Comparison of ENCODE assay signal across 12 cellular contexts in the genomic region with DNA sequence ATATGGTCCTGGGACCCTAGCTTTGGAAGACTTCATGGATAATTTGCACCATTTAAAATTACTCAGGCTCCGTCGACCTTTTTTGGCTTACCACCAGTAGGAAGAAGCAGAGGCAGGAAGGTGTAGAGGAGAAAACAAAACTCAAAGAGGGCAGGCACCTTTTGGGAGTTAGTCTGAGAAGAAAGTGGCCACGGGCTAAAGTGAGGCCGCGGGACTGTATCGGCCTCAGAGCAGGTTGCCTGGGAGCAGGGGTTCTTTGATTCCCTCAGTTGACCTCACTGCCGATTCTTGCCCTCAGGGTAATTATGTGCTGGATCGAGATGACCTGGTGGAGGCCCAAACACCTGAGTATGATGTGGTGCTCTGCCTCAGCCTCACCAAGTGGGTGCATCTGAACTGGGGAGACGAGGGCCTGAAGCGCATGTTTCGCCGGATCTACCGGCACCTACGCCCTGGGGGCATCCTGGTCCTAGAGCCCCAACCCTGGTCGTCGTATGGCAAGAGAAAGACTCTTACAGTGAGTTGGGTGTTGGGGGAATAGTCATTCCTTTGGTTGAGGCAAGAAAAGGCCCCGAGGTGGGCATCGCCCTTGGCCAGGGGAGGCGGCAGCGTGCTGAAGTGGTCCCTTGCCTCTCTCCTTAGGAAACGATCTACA. TPM values are rescaled to one million over a fixed set of nuclear protein-coding genes. Genes with fewer than 3 reads are reported as not detected.
DNase-seq lines count a peak whose midpoint lies in the region; ATAC-seq and TF ChIP-seq lines count a peak whose summit lies in the region.
"Had no signal": no experiment of that assay in that cellular context is flagged by ENCODE, and none has a peak within 500 bp of the region (broad histone marks: within the 10 kb centered on the region; RNA-seq: fewer than 3 reads in every experiment).

No MANE protein-coding gene starts in this region.

- H3K36me3 ChIP-seq in left ventricle myocardium inferior (peaks cover 23% of the 10 kb centered on the region), mesendoderm (ENCODE audit: control insufficient read depth, insufficient read depth, low read length) (peaks cover 5% of the 10 kb centered on the region), trophoblast cell (ENCODE audit: control insufficient read depth in 1 of 2, insufficient read depth in 2 of 2, low read length in 2 of 2) (peaks cover 33 to 34% of the 10 kb centered on the region in 2 experiments)

- H2AK5ac ChIP-seq in mesendoderm (ENCODE audit: low read length) (no peak overlapping the region), trophoblast cell (ENCODE audit: low read length) (no peak overlapping the region)

- intact Hi-C loops in left ventricle myocardium inferior (cut with micrococcal nuclease): no loop called here
- intact Hi-C loops in right cardiac atrium (cut with DNase I): no loop called here

- H3K9me3 Mint-ChIP-seq in activated CD8-positive, alpha-beta T cell treated with anti-CD3 and anti-CD28 coated beads, Interleukin-2, amount 10 ng/mL, durations not matched to agents 7 days and 5 days (ENCODE audit: insufficient read depth): peaks cover 3% of the 10 kb centered on the region

- peak overlapping the region; percentile 90 for H3K56ac ChIP-seq in mesendoderm (ENCODE audit: low read length)

- H2BK120ac ChIP-seq in mesendoderm (ENCODE audit: low read depth, low read length): no peak overlapping the region
- no peak overlapping the region for H2BK120ac ChIP-seq in trophoblast cell (ENCODE audit: insufficient read depth, low read length, poor library complexity)

- H2BK5ac ChIP-seq in mesendoderm (ENCODE audit: low read length): no peak overlapping the region
- no peak overlapping the region for H2BK5ac ChIP-seq in trophoblast cell (ENCODE audit: low read depth, low read length, poor library complexity)

- peak overlapping the region; percentile 88 for H3K4me3 Mint-ChIP-seq in activated CD8-positive, alpha-beta T cell treated with anti-CD3 and anti-CD28 coated beads, Interleukin-2, amount 10 ng/mL, durations not matched to agents 7 days and 5 days

- no peak for TF ChIP-seq CTCF in left ventricle myocardium inferior (IDR thresholded peaks at IDR 0.05; ENCODE audit: borderline replicate concordance)

- H3K9me3 ChIP-seq in left ventricle myocardium inferior (replicated peaks) (no peaks in the 10 kb centered on the region), right cardiac atrium (ENCODE audit: control insufficient read depth, low read length) (no peaks in the 10 kb centered on the region), trophoblast cell (ENCODE audit: insufficient read depth, low read depth, low read length) (peaks cover 2% of the 10 kb centered on the region)

- no peak overlapping the region for H2BK15ac ChIP-seq in mesendoderm (replicated peaks; ENCODE audit: low read depth)

- peak overlapping the region; percentile 23 for H3K27ac ChIP-seq in left ventricle myocardium inferior (replicated peaks)
- H3K27ac ChIP-seq in right cardiac atrium (ENCODE audit: low read length): no peak overlapping the region
- H3K27ac ChIP-seq in mesendoderm (ENCODE audit: low read depth, low read length): peak overlapping the region; percentile 26
- H3K27ac ChIP-seq in trophoblast cell (ENCODE audit: low read depth, low read length): no peak overlapping the region

- peaks cover 70% of the 10 kb centered on the region for H3K4me1 ChIP-seq in left ventricle myocardium inferior
- peaks cover 12% of the 10 kb centered on the region for H3K4me1 ChIP-seq in right cardiac atrium (ENCODE audit: control insufficient read depth, insufficient read depth, low read length)
- H3K4me1 ChIP-seq in mesendoderm (ENCODE audit: control insufficient read depth, low read depth, low read length): peaks cover 12% of the 10 kb centered on the region
- H3K4me1 ChIP-seq in trophoblast cell (ENCODE audit: control insufficient read depth in 1 of 2, insufficient read depth in 2 of 2, low read length in 2 of 2): peaks cover 19 to 23% of the 10 kb centered on the region in 2 experiments

- POLR2A ChIA-PET in activated CD8-positive, alpha-beta T cell treated with anti-CD3 and anti-CD28 coated beads, Interleukin-2, amount 10 ng/mL, durations not matched to agents 7 days and 5 days (lab: Charles Lee): no interaction called here

- peak overlapping the region; percentile 80 for H3K9ac ChIP-seq in mesendoderm (ENCODE audit: low read length)
- no peak overlapping the region for H3K9ac ChIP-seq in trophoblast cell (ENCODE audit: low read length)

- no peak overlapping the region for H4K12ac ChIP-seq in trophoblast cell (ENCODE audit: low read depth, low read length)

- peaks cover 4% of the 10 kb centered on the region for H3K27me3 Mint-ChIP-seq in activated CD8-positive, alpha-beta T cell treated with anti-CD3 and anti-CD28 coated beads, Interleukin-2, amount 10 ng/mL, durations not matched to agents 7 days and 5 days (ENCODE audit: low read depth)

- H3K79me1 ChIP-seq in mesendoderm (ENCODE audit: low read length): peaks cover 30% of the 10 kb centered on the region
- peaks cover 28% of the 10 kb centered on the region for H3K79me1 ChIP-seq in trophoblast cell (ENCODE audit: low read length)

- peak overlapping the region; percentile 6 for H3K4me2 ChIP-seq in mesendoderm (ENCODE audit: low read length)
- H3K4me2 ChIP-seq in trophoblast cell (ENCODE audit: low read length): no peak overlapping the region

- DNase-seq in left ventricle myocardium inferior (no peak), right cardiac atrium (no peak), mesendoderm (no peak), trophoblast cell (no peak), SIG-M5 treated with dmso at 0.1 percent for 504 hours (lab: John Stamatoyannopoulos, UW; ENCODE audit: unreplicated experiment) (no peak)
- DNase-seq in activated CD8-positive, alpha-beta T cell treated with anti-CD3 and anti-CD28 coated beads, Interleukin-2, amount 10 ng/mL, durations not matched to agents 7 days and 5 days: no peak
- DNase-seq: activated CD4-positive, alpha-beta T cell treated with anti-CD3 and anti-CD28 coated beads, Interleukin-2, amount 50 U/mL, for 48 hours; C1 segment of cervical spinal cord; NCI-H2081 treated with DMSO at 0.1 percent for 48 hours had no signal

- H3K79me2 ChIP-seq in mesendoderm (ENCODE audit: control insufficient read depth, insufficient read depth, low read length) (peaks cover 48% of the 10 kb centered on the region), trophoblast cell (ENCODE audit: control insufficient read depth, insufficient read depth, low read length, poor library complexity) (peaks cover 20% of the 10 kb centered on the region)

- no peak for ATAC-seq in right cardiac atrium
- ATAC-seq in activated CD8-positive, alpha-beta T cell treated with anti-CD3 and anti-CD28 coated beads, Interleukin-2, amount 10 ng/mL, durations not matched to agents 7 days and 5 days: no peak
- no peak for ATAC-seq in HG03280 (IDR thresholded peaks at IDR 0.05; ENCODE audit: unreplicated experiment)
- no peak for ATAC-seq in HG03095 (IDR thresholded peaks at IDR 0.05; ENCODE audit: unreplicated experiment)

- peaks cover 66% of the 10 kb centered on the region for H3K36me3 Mint-ChIP-seq in activated CD8-positive, alpha-beta T cell treated with anti-CD3 and anti-CD28 coated beads, Interleukin-2, amount 10 ng/mL, durations not matched to agents 7 days and 5 days (ENCODE audit: low read depth)

- no peak overlapping the region for H4K91ac ChIP-seq in trophoblast cell (ENCODE audit: low read depth, low read length)

- H4K5ac ChIP-seq in mesendoderm (ENCODE audit: low read length): no peak overlapping the region

- H3K27me3 ChIP-seq in left ventricle myocardium inferior (ENCODE audit: low read depth) (no peaks in the 10 kb centered on the region), right cardiac atrium (ENCODE audit: control insufficient read depth, insufficient read depth) (no peaks in the 10 kb centered on the region), mesendoderm (ENCODE audit: insufficient read depth, low read length, poor library complexity) (no peaks in the 10 kb centered on the region), trophoblast cell (ENCODE audit: insufficient read depth, low read length) (no peaks in the 10 kb centered on the region)

- peak overlapping the region; percentile 97 for H3K27ac Mint-ChIP-seq in activated CD8-positive, alpha-beta T cell treated with anti-CD3 and anti-CD28 coated beads, Interleukin-2, amount 10 ng/mL, durations not matched to agents 7 days and 5 days

- peaks cover 53% of the 10 kb centered on the region for H3K4me1 Mint-ChIP-seq in activated CD8-positive, alpha-beta T cell treated with anti-CD3 and anti-CD28 coated beads, Interleukin-2, amount 10 ng/mL, durations not matched to agents 7 days and 5 days (ENCODE audit: low read depth)

- H3K4ac ChIP-seq in mesendoderm (ENCODE audit: low read depth, low read length): no peak overlapping the region
- H3K4ac ChIP-seq in trophoblast cell (ENCODE audit: low read depth, low read length): no peak overlapping the region

- no peak overlapping the region for H4K8ac ChIP-seq in mesendoderm (ENCODE audit: low read depth, low read length)
- no peak overlapping the region for H4K8ac ChIP-seq in trophoblast cell (ENCODE audit: low read depth, low read length)

- H2BK12ac ChIP-seq in trophoblast cell (ENCODE audit: low read length): no peak overlapping the region

- H3K4me3 ChIP-seq in left ventricle myocardium inferior (no peak overlapping the region), right cardiac atrium (ENCODE audit: low read length) (no peak overlapping the region), mesendoderm (ENCODE audit: low read length) (no peak overlapping the region), trophoblast cell (ENCODE audit: low read depth, low read length) (no peak overlapping the region)

- H2AFZ ChIP-seq in trophoblast cell (ENCODE audit: insufficient read depth, low read length, poor library complexity): no peak overlapping the region

- WGBS in right cardiac atrium: 85% methylated on average over 21 of the region's 21 CpGs
- WGBS in mesendoderm (ENCODE audit: extremely low coverage, insufficient coverage, low lambda C conversion rate): no CpG with 5 or more reads among the region's 21 CpGs
- no CpG with 5 or more reads among the region's 21 CpGs for WGBS in trophoblast cell (ENCODE audit: extremely low coverage, insufficient coverage, insufficient read length)

- H3K14ac ChIP-seq in trophoblast cell (ENCODE audit: low read length): no peak overlapping the region

- H3K23ac ChIP-seq in mesendoderm (ENCODE audit: low read length): no peak overlapping the region
- H3K23ac ChIP-seq in trophoblast cell (ENCODE audit: low read length): no peak overlapping the region

- H3K18ac ChIP-seq in mesendoderm (ENCODE audit: low read length): no peak overlapping the region
- H3K18ac ChIP-seq in trophoblast cell (ENCODE audit: low read length): no peak overlapping the region

- CTCF ChIA-PET in activated CD8-positive, alpha-beta T cell treated with anti-CD3 and anti-CD28 coated beads, Interleukin-2, amount 10 ng/mL, durations not matched to agents 7 days and 5 days (lab: Charles Lee): no interaction called here

RNA-seq across cellular contexts. Expression of a gene that starts 3.1 kb away (rescaled TPM):
- total RNA-seq in left ventricle myocardium inferior (23.6 TPM), right cardiac atrium (10 to 100 TPM; 18.7 to 24.6 (median 23.2) TPM)
- 20.4 TPM for polyA plus RNA-seq in right cardiac atrium
- 10 to 100 TPM; 40.4 to 45.4 TPM for total RNA-seq in activated CD8-positive, alpha-beta T cell treated with anti-CD3 and anti-CD28 coated beads, Interleukin-2, amount 10 ng/mL, durations not matched to agents 7 days and 5 days
- 33.8 TPM for polyA plus RNA-seq in mesendoderm (2013, experiment 1 of 2)
- 34.3 TPM for polyA plus RNA-seq in mesendoderm (2013, experiment 2 of 2)
- polyA plus RNA-seq in trophoblast cell (2013): 21.4 and 21.7 TPM in 2 replicates

RNA-seq across cellular contexts. Expression of a gene that starts 3.5 kb away (rescaled TPM):
- total RNA-seq in left ventricle myocardium inferior (10.8 TPM), right cardiac atrium (10 to 100 TPM; 14.8 to 17.7 (median 16.5) TPM)
- 20.3 TPM for polyA plus RNA-seq in right cardiac atrium
- total RNA-seq in activated CD8-positive, alpha-beta T cell treated with anti-CD3 and anti-CD28 coated beads, Interleukin-2, amount 10 ng/mL, durations not matched to agents 7 days and 5 days: 10 to 100 TPM; 84.0 to 90.1 TPM
- 58.9 TPM for polyA plus RNA-seq in mesendoderm (2013, experiment 1 of 2)
- polyA plus RNA-seq in mesendoderm (2013, experiment 2 of 2): 59.9 TPM
- polyA plus RNA-seq in trophoblast cell (2013): 42.2 and 45.3 TPM in 2 replicates

RNA-seq across cellular contexts. Expression of a gene that starts 4.2 kb away (rescaled TPM):
- total RNA-seq in left ventricle myocardium inferior (4.6 TPM), right cardiac atrium (1 to 10 TPM; 3.5 to 5.3 (median 4.4) TPM)
- polyA plus RNA-seq in right cardiac atrium: 4.9 TPM
- total RNA-seq in activated CD8-positive, alpha-beta T cell treated with anti-CD3 and anti-CD28 coated beads, Interleukin-2, amount 10 ng/mL, durations not matched to agents 7 days and 5 days: 1 to 10 TPM; 2.6 to 2.8 TPM
- polyA plus RNA-seq in mesendoderm (2013, experiment 1 of 2): 1.1 TPM
- polyA plus RNA-seq in mesendoderm (2013, experiment 2 of 2): 0.95 TPM
- polyA plus RNA-seq in trophoblast cell (2013): 1.6 and 2.0 TPM in 2 replicates

RNA-seq across cellular contexts. Expression of a gene that starts 31.3 kb away (rescaled TPM):
- total RNA-seq in left ventricle myocardium inferior (0.88 TPM), right cardiac atrium (under 1 TPM in 1 of 4 donors, not detected in 3; 0.44 TPM)
- 0.11 TPM for polyA plus RNA-seq in right cardiac atrium
- 1 to 10 TPM; 2.7 to 3.6 TPM for total RNA-seq in activated CD8-positive, alpha-beta T cell treated with anti-CD3 and anti-CD28 coated beads, Interleukin-2, amount 10 ng/mL, durations not matched to agents 7 days and 5 days
- 0.10 TPM for polyA plus RNA-seq in mesendoderm (2013, experiment 1 of 2)
- 0.08 TPM for polyA plus RNA-seq in mesendoderm (2013, experiment 2 of 2)
- polyA plus RNA-seq in trophoblast cell (2013): 1.1 TPM in 2 replicates
- total RNA-seq: RPMI7951 had no signal

RNA-seq across cellular contexts. Expression of a gene that starts 46.3 kb away (rescaled TPM):
- total RNA-seq in left ventricle myocardium inferior (47.5 TPM), right cardiac atrium (10 to 100 TPM; 36.7 to 63.6 (median 48.6) TPM)
- 61.2 TPM for polyA plus RNA-seq in right cardiac atrium
- total RNA-seq in activated CD8-positive, alpha-beta T cell treated with anti-CD3 and anti-CD28 coated beads, Interleukin-2, amount 10 ng/mL, durations not matched to agents 7 days and 5 days: 100 to 1,000 TPM; 129 to 132 TPM
- 15.8 TPM for polyA plus RNA-seq in mesendoderm (2013, experiment 1 of 2)
- 16.1 TPM for polyA plus RNA-seq in mesendoderm (2013, experiment 2 of 2)
- polyA plus RNA-seq in trophoblast cell (2013): 24.3 and 24.6 TPM in 2 replicates

Comparison
In these comparisons a context has a peak if more than half of its experiments do, and no peak if none do; other contexts are left out.
1. H3K27ac ChIP-seq: peak in left ventricle myocardium inferior (single experiment) and mesendoderm (single experiment); none in right cardiac atrium (single experiment) and trophoblast cell (single experiment).